ENCODE assay signal across 34 cellular contexts in the genomic region with DNA sequence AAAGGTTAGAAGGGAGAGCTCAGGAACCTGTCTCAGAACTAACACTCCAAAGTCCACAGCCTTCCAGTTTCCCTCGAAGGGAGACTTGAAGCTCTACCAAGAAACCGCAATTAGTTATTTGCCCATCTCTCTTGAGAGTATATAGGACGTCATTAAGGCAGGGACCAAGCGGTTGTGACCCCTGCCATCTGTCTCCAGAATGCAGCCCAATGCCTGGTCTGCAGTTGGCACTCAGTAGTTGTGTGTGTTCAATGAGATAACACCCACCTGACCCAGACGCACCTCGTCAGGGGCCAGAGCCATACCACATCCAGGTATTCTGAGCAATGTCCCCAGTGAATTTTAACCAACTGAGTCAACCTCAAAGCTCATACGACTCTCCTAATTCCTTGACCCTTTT.
"Had no signal": no experiment of that assay in that cellular context is flagged by ENCODE, and none has a peak within 500 bp of the region (broad histone marks: within the 10 kb centered on the region; RNA-seq: fewer than 3 reads in every experiment).

No MANE protein-coding gene starts in this region.

- H3K27me3 ChIP-seq: adrenal gland, ascending aorta, body of pancreas, brain microvascular endothelial cell, breast epithelium, cardiac muscle cell had no signal

- FAIRE-seq: astrocyte, bronchial epithelial cell had no signal

- H3K9me3 ChIP-seq: adrenal gland, ascending aorta, body of pancreas, breast epithelium had no signal

- H3K4me3 ChIP-seq: adrenal gland, ascending aorta, body of pancreas, breast epithelium, cardiac muscle cell had no signal

- DNase-seq: activated effector memory CD4-positive, alpha-beta T cell treated with anti-CD3 and anti-CD28 coated beads, Interleukin-2, amount 50 U/mL, for 16 hours; activated effector memory CD4-positive, alpha-beta T cell treated with Interleukin-2 at 50 U/mL for 16 hours; activated gamma-delta T cell; activated gamma-delta T cell treated with Interleukin-2 at 50 U/mL for 16 hours; activated naive CD4-positive, alpha-beta T cell; activated naive CD4-positive, alpha-beta T cell treated with anti-CD3 and anti-CD28 coated beads for 36 hours; activated naive CD4-positive, alpha-beta T cell treated with anti-CD3 and anti-CD28 coated beads, Interleukin-2, amount 10 ng/mL, durations not matched to agents 7 days and 5 days; activated naive CD4-positive, alpha-beta T cell treated with anti-CD3 and anti-CD28 coated beads, Interleukin-2, amount 50 U/mL, for 16 hours; activated naive CD4-positive, alpha-beta T cell treated with Interleukin-2 at 50 U/mL for 16 hours; activated naive CD8-positive, alpha-beta T cell treated with anti-CD3 and anti-CD28 coated beads for 36 hours; activated naive CD8-positive, alpha-beta T cell treated with anti-CD3 and anti-CD28 coated beads, Interleukin-2, amount 10 ng/mL, durations not matched to agents 7 days and 5 days; activated naive CD8-positive, alpha-beta T cell treated with anti-CD3 and anti-CD28 coated beads, Interleukin-2, amount 50 U/mL, for 24 hours; activated T-cell treated with anti-CD3 and anti-CD28 coated beads, Interleukin-2, amount 50 U/mL, for 1 hour; activated T-cell treated with anti-CD3 and anti-CD28 coated beads, Interleukin-2, amount 50 U/mL, for 24 hours; activated T-cell treated with anti-CD3 and anti-CD28 coated beads, Interleukin-2, amount 50 U/mL, for 4 hours; activated T-cell treated with anti-CD3 and anti-CD28 coated beads, Interleukin-2, amount 50 U/mL, for 48 hours; activated T-cell treated with anti-CD3 and anti-CD28 coated beads, Interleukin-2, amount 50 U/mL, for 72 hours; adrenal gland; amniotic stem cell; amygdala; anterior cingulate cortex; aorta; body of pancreas; brain microvascular endothelial cell; caudate nucleus; central memory CD4-positive, alpha-beta T cell; cerebellar nuclear complex had no signal

- H3K4me1 ChIP-seq: adrenal gland, ascending aorta, body of pancreas, breast epithelium had no signal

- ATAC-seq: activated naive CD4-positive, alpha-beta T cell treated with anti-CD3 and anti-CD28 coated beads, Interleukin-2, amount 50 U/mL, for 72 hours; activated naive CD8-positive, alpha-beta T cell treated with anti-CD3 and anti-CD28 coated beads, Interleukin-2, amount 50 U/mL, for 24 hours; activated T-cell treated with anti-CD3 and anti-CD28 coated beads, Interleukin-2, amount 50 U/mL, for 4 hours; activated T-cell treated with anti-CD3 and anti-CD28 coated beads, Interleukin-2, amount 50 U/mL, for 72 hours; activated T-helper 17 cell treated with anti-CD3 and anti-CD28 coated beads, Interleukin-2, amount 50 U/mL, for 72 hours; body of pancreas had no signal

- H3K36me3 ChIP-seq: adrenal gland, ascending aorta, brain microvascular endothelial cell, breast epithelium, cardiac muscle cell had no signal

- H3K27ac ChIP-seq: adrenal gland, ascending aorta, body of pancreas, brain microvascular endothelial cell, breast epithelium, cardiac muscle cell had no signal
